Comparison of ENCODE assay signal across 18 cellular contexts in the genomic region with DNA sequence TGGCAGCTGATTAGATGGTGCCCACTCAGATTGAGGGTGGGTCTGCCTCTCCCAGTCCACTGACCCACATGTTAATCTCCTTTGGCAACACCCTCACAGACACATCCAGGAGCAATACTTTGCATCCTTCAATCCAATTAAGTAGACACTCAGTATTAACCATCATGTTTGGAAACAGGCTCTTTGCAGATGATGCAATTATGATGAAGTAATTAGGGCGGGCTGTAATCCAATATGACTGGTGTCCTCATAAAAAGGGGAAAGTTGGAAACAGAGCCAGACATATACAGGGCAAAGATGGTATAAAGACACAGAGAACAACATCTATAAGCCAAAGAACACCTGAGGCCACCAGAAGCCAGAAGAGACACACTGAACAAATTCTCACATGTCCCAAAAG.
A peak's percentile ranks its signal among the peaks of the same experiment; 100 is the strongest.
DNase-seq lines count a peak whose midpoint lies in the region; TF ChIP-seq lines count a peak whose summit lies in the region.
"Had no signal": no experiment of that assay in that cellular context is flagged by ENCODE, and none has a peak within 500 bp of the region (broad histone marks: within the 10 kb centered on the region; RNA-seq: fewer than 3 reads in every experiment).

No MANE protein-coding gene starts in this region.

- peak; percentile 9 for DNase-seq in DMS 273 (lab: John Stamatoyannopoulos, UW; ENCODE audit: unreplicated experiment)
- no peak for DNase-seq in DMS 273 treated with DMSO at 0.1 percent for 48 hours (lab: John Stamatoyannopoulos, UW)
- peak; percentile 14 for DNase-seq in NCI-H748 (lab: John Stamatoyannopoulos, UW; ENCODE audit: unreplicated experiment)
- no peak for DNase-seq in NCI-H748 treated with DMSO at 0.1 percent for 48 hours (lab: John Stamatoyannopoulos, UW)
- peak; percentile 93 for DNase-seq in NCI-H82 treated with DMSO at 0.1 percent for 48 hours (lab: John Stamatoyannopoulos, UW; ENCODE audit: unreplicated experiment)
- no peak for DNase-seq in tibial artery
- no peak for DNase-seq in NCI-H510A (lab: John Stamatoyannopoulos, UW)
- DNase-seq: AML-193; Caco-2; CD4-positive, alpha-beta T cell; DMS79 treated with DMSO at 0.1 percent for 48 hours; GF-D8; GOT3; H7 had no signal

- TF ChIP-seq CTCF in HEK293 (tag by site-specific recombination; IDR thresholded peaks at IDR 0.05): no peak
- no peak for TF ChIP-seq CTCF in tibial artery (IDR thresholded peaks at IDR 0.05)

- POLR2A ChIA-PET in HEK293 (lab: Yijun Ruan, JAX): no interaction called here

- no peak overlapping the region for H3K27ac ChIP-seq in HEK293 (ENCODE audit: extremely low read depth, low read depth, low read length)
- H3K27ac ChIP-seq in tibial artery: no peak overlapping the region
- H3K27ac ChIP-seq: 22Rv1, A549, C4-2B had no signal

- H3K4me1 ChIP-seq in HEK293 (ENCODE audit: control insufficient read depth, insufficient read depth, low read length) (no peaks in the 10 kb centered on the region), tibial artery (no peaks in the 10 kb centered on the region)
- H3K4me1 ChIP-seq: A549, Caco-2 had no signal

- no peak overlapping the region for H3K4me3 ChIP-seq in HEK293 (ENCODE audit: low read depth, low read length)
- no peak overlapping the region for H3K4me3 ChIP-seq in tibial artery
- H3K4me3 ChIP-seq: A549 had no signal

- H3K9me3 ChIP-seq in HEK293 (ENCODE audit: control insufficient read depth, insufficient read depth, low read depth, low read length): no peaks in the 10 kb centered on the region
- no peaks in the 10 kb centered on the region for H3K9me3 ChIP-seq in tibial artery
- H3K9me3 ChIP-seq: A549, Caco-2 had no signal

- CTCF ChIA-PET in HEK293 (lab: Yijun Ruan, JAX): no interaction called here

- no peaks in the 10 kb centered on the region for H3K27me3 ChIP-seq in tibial artery

- intact Hi-C loops in tibial artery (cut with DNase I; ENCODE audit: low total_unique reads): no loop called here

- H3K36me3 ChIP-seq in HEK293 (ENCODE audit: control insufficient read depth in 2 of 2, insufficient read depth in 1 of 2, low read length in 2 of 2): no peaks in the 10 kb centered on the region
- no peaks in the 10 kb centered on the region for H3K36me3 ChIP-seq in tibial artery

TF ChIP-seq in HEK293, 187 proteins besides CTCF, POLR2A, EP300 and RAD21:
- TF ChIP-seq ZBTB21 (tag by site-specific recombination; IDR thresholded peaks at IDR 0.05) (peak; percentile 25; the same call in 1 of the 2 replicates), ZSCAN16 (tag by site-specific recombination; IDR thresholded peaks at IDR 0.05) (no peak), KLF8 (tag by site-specific recombination; IDR thresholded peaks at IDR 0.05) (0 out of 2 replicates have a peak, but pooled peaks have one; percentile 27), SP3 (tag by site-specific recombination; IDR thresholded peaks at IDR 0.05) (peak; percentile 23; the same call in 1 of the 2 replicates), ZNF274 (IDR thresholded peaks at IDR 0.05; ENCODE audit: low read length) (no peak), ZNF274 (tag by site-specific recombination; IDR thresholded peaks at IDR 0.05; ENCODE audit: borderline replicate concordance) (no peak), ZFP37 (tag by site-specific recombination; IDR thresholded peaks at IDR 0.05) (0 out of 2 replicates have a peak, but pooled peaks have one; percentile 40)
- TF ChIP-seq, protein P1, sequence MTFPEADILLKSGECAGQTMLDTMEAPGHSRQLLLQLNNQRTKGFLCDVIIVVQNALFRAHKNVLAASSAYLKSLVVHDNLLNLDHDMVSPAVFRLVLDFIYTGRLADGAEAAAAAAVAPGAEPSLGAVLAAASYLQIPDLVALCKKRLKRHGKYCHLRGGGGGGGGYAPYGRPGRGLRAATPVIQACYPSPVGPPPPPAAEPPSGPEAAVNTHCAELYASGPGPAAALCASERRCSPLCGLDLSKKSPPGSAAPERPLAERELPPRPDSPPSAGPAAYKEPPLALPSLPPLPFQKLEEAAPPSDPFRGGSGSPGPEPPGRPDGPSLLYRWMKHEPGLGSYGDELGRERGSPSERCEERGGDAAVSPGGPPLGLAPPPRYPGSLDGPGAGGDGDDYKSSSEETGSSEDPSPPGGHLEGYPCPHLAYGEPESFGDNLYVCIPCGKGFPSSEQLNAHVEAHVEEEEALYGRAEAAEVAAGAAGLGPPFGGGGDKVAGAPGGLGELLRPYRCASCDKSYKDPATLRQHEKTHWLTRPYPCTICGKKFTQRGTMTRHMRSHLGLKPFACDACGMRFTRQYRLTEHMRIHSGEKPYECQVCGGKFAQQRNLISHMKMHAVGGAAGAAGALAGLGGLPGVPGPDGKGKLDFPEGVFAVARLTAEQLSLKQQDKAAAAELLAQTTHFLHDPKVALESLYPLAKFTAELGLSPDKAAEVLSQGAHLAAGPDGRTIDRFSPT (tag by site-specific recombination; IDR thresholded peaks at IDR 0.05): peak; percentile 44; the same call in 1 of the 2 replicates
- TF ChIP-seq, protein P2, sequence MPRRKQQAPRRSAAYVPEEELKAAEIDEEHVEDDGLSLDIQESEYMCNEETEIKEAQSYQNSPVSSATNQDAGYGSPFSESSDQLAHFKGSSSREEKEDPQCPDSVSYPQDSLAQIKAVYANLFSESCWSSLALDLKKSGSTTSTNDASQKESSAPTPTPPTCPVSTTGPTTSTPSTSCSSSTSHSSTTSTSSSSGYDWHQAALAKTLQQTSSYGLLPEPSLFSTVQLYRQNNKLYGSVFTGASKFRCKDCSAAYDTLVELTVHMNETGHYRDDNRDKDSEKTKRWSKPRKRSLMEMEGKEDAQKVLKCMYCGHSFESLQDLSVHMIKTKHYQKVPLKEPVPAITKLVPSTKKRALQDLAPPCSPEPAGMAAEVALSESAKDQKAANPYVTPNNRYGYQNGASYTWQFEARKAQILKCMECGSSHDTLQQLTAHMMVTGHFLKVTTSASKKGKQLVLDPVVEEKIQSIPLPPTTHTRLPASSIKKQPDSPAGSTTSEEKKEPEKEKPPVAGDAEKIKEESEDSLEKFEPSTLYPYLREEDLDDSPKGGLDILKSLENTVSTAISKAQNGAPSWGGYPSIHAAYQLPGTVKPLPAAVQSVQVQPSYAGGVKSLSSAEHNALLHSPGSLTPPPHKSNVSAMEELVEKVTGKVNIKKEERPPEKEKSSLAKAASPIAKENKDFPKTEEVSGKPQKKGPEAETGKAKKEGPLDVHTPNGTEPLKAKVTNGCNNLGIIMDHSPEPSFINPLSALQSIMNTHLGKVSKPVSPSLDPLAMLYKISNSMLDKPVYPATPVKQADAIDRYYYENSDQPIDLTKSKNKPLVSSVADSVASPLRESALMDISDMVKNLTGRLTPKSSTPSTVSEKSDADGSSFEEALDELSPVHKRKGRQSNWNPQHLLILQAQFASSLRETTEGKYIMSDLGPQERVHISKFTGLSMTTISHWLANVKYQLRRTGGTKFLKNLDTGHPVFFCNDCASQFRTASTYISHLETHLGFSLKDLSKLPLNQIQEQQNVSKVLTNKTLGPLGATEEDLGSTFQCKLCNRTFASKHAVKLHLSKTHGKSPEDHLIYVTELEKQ (tag by site-specific recombination; IDR thresholded peaks at IDR 0.05; ENCODE audit: borderline replicate concordance): no peak
- TF ChIP-seq, protein P3, sequence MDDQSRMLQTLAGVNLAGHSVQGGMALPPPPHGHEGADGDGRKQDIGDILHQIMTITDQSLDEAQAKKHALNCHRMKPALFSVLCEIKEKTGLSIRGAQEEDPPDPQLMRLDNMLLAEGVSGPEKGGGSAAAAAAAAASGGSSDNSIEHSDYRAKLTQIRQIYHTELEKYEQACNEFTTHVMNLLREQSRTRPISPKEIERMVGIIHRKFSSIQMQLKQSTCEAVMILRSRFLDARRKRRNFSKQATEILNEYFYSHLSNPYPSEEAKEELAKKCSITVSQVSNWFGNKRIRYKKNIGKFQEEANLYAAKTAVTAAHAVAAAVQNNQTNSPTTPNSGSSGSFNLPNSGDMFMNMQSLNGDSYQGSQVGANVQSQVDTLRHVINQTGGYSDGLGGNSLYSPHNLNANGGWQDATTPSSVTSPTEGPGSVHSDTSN (CRISPR knock-in tag; IDR thresholded peaks at IDR 0.05): no peak

Comparison
In these comparisons a context has a peak if more than half of its experiments do, and no peak if none do; other contexts are left out.
1. DNase-seq: peak in DMS 273 (single experiment), NCI-H748 (single experiment) and NCI-H82 treated with DMSO at 0.1 percent for 48 hours (single experiment); none in DMS 273 treated with DMSO at 0.1 percent for 48 hours (single experiment), NCI-H748 treated with DMSO at 0.1 percent for 48 hours (single experiment), tibial artery (0 of 2) and NCI-H510A (single experiment).